2 cellular contexts compared by ENCODE assay signal in the genomic region with DNA sequence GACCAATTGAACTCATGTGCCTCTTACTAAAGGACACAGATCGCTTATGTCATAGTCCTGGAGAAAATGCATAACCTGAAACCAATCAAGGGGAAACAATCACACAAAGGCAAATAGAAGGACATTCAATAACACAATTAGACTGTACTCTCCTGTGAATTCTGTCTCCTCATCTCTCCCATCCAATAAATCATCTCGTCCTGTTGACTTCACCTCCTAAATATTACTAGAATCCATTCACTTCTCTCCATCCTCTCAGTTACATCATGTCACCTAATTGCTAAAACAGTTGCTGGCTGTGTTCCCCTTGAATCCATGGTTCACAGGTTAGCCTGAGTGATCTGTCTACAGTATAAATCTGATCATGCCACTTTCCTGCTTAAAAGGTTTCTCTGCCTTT.
TF ChIP-seq lines count a peak whose summit lies in the region.

No MANE protein-coding gene starts in this region.

TF ChIP-seq in H1, 55 proteins besides CTCF, POLR2A, EP300 and RAD21:
- TF ChIP-seq, protein P1, sequence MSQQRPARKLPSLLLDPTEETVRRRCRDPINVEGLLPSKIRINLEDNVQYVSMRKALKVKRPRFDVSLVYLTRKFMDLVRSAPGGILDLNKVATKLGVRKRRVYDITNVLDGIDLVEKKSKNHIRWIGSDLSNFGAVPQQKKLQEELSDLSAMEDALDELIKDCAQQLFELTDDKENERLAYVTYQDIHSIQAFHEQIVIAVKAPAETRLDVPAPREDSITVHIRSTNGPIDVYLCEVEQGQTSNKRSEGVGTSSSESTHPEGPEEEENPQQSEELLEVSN (IDR thresholded peaks at IDR 0.05), result no peak
- no peak for TF ChIP-seq NRF1 (IDR thresholded peaks at IDR 0.05; ENCODE audit: low read depth, low read length)
- no peak for TF ChIP-seq KDM5A (IDR thresholded peaks at IDR 0.05; ENCODE audit: low read length)
- no peak for TF ChIP-seq CBX8 (IDR thresholded peaks at IDR 0.05; ENCODE audit: borderline replicate concordance, low read depth, low read length)
- TF ChIP-seq PHF8 (conservative IDR thresholded peaks at IDR 0.05; ENCODE audit: low read depth, low read length), result no peak
- TF ChIP-seq TAF1 (IDR thresholded peaks at IDR 0.05; ENCODE audit: low read depth, low read length), result no peak
- no peak for TF ChIP-seq KDM4A (IDR thresholded peaks at IDR 0.05; ENCODE audit: low read depth, low read length, severe bottlenecking)
- no peak for TF ChIP-seq SRF (IDR thresholded peaks at IDR 0.05; ENCODE audit: low read depth, low read length)
- TF ChIP-seq CHD2 (IDR thresholded peaks at IDR 0.05; ENCODE audit: low read length), result no peak
- no peak for TF ChIP-seq POU5F1 (IDR thresholded peaks at IDR 0.05; ENCODE audit: low read depth, low read length)
- TF ChIP-seq, protein P2, sequence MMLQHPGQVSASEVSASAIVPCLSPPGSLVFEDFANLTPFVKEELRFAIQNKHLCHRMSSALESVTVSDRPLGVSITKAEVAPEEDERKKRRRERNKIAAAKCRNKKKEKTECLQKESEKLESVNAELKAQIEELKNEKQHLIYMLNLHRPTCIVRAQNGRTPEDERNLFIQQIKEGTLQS (IDR thresholded peaks at IDR 0.05; ENCODE audit: insufficient read depth, low read depth, low read length), result no peak
- no peak for TF ChIP-seq TEAD4 (IDR thresholded peaks at IDR 0.05; ENCODE audit: low read depth, low read length)

TF ChIP-seq in HepG2, 621 proteins besides CTCF, POLR2A, EP300 and RAD21:
- no peak for TF ChIP-seq NCOR1 (IDR thresholded peaks at IDR 0.05; ENCODE audit: borderline replicate concordance, low read length)
- TF ChIP-seq CENPT (CRISPR knock-in tag; IDR thresholded peaks at IDR 0.05; ENCODE audit: low read depth), result no peak
- TF ChIP-seq MIER2 (CRISPR knock-in tag; IDR thresholded peaks at IDR 0.05), result no peak
- no peak for TF ChIP-seq MEIS2 (CRISPR knock-in tag; IDR thresholded peaks at IDR 0.05)
- no peak for TF ChIP-seq PCBP2 (optimal IDR thresholded peaks at IDR 0.05; ENCODE audit: low read depth, low read length, poor library complexity, severe bottlenecking)
- TF ChIP-seq PAX8 (CRISPR knock-in tag; IDR thresholded peaks at IDR 0.05; ENCODE audit: borderline replicate concordance), result no peak
- no peak for TF ChIP-seq ZNF17 (CRISPR knock-in tag; IDR thresholded peaks at IDR 0.05)
